1 cellular context compared by ENCODE assay signal in genomic region chr7:44581907-44582603, GRCh38.
A peak's percentile ranks its signal among the peaks of the same experiment; 100 is the strongest.
TF ChIP-seq lines count a peak whose summit lies in the region.

Gene TMED4, minus strand, starts transcription at chr7:44582231. Its CDS starts 25 bp downstream, at chr7:44582206.

TF ChIP-seq in GM12878, 131 proteins besides CTCF, POLR2A, EP300 and RAD21 (continued from another document):
- TF ChIP-seq CBFB (IDR thresholded peaks at IDR 0.05; ENCODE audit: low read depth) (peak; percentile 64; the same call in 1 of the 2 replicates), GATAD2B (conservative IDR thresholded peaks at IDR 0.05; ENCODE audit: low read depth) (peak; percentile 30; the same call in 1 of the 2 replicates), CHD2 (IDR thresholded peaks at IDR 0.05; ENCODE audit: borderline replicate concordance, low read depth, low read length) (peak; percentile 78; the same call in 1 of the 2 replicates), HDGF (IDR thresholded peaks at IDR 0.05) (peak; percentile 98), YY1 (IDR thresholded peaks at IDR 0.05; ENCODE audit: low read depth, low read length) (peak; percentile 90), DPF2 (IDR thresholded peaks at IDR 0.05) (peak; percentile 57; the same call in 1 of the 2 replicates), IKZF1 (conservative IDR thresholded peaks at IDR 0.05) (peak; percentile 99), NR2C1 (IDR thresholded peaks at IDR 0.05) (peak; percentile 52; the same call in 1 of the 2 replicates), PML (IDR thresholded peaks at IDR 0.05; ENCODE audit: low read length) (peak; percentile 90), EGR1 (IDR thresholded peaks at IDR 0.05; ENCODE audit: borderline replicate concordance in 1 of 2, low read depth in 2 of 2, low read length in 2 of 2) (peak in 1 of 2 experiments; percentile 80; a peak in 2 of 3 replicates), POU2F2 (IDR thresholded peaks at IDR 0.05; ENCODE audit: borderline replicate concordance, low read depth, low read length) (peak; percentile 43; the same call in 1 of the 3 replicates), SPI1 (IDR thresholded peaks at IDR 0.05; ENCODE audit: borderline replicate concordance, insufficient read depth, low read depth, low read length) (no peak), JUNB (IDR thresholded peaks at IDR 0.05) (no peak), SRF (IDR thresholded peaks at IDR 0.05; ENCODE audit: low read depth in 2 of 2, low read length in 2 of 2) (peak in 1 of 2 experiments; percentile 16; a peak in 1 of 4 replicates), POLR2AphosphoS5 (IDR thresholded peaks at IDR 0.05; ENCODE audit: low read length) (peak; percentile 92), RBBP5 (conservative IDR thresholded peaks at IDR 0.05) (no peak), BACH1 (IDR thresholded peaks at IDR 0.05; ENCODE audit: borderline replicate concordance) (peak; percentile 63; the same call in 1 of the 2 replicates), TAF1 (IDR thresholded peaks at IDR 0.05; ENCODE audit: borderline replicate concordance, low read depth, low read length) (peak; percentile 58; the same call in 1 of the 2 replicates), SP1 (IDR thresholded peaks at IDR 0.05; ENCODE audit: low read depth, low read length) (peak; percentile 51), RAD51 (IDR thresholded peaks at IDR 0.05) (no peak), CREB1 (IDR thresholded peaks at IDR 0.05; ENCODE audit: low read depth) (peak; percentile 53), NR2F1 (conservative IDR thresholded peaks at IDR 0.05) (peak; percentile 61; the same call in 1 of the 2 replicates), MYC (IDR thresholded peaks at IDR 0.05; ENCODE audit: insufficient read depth, insufficient read length, insufficient replicate concordance, low read length, severe bottlenecking) (peak; percentile 47), TCF12 (IDR thresholded peaks at IDR 0.05; ENCODE audit: low read depth, low read length) (no peak), BHLHE40 (IDR thresholded peaks at IDR 0.05; ENCODE audit: borderline replicate concordance in 1 of 2, low read depth in 2 of 2, low read length in 1 of 2) (peak; percentile 4 to 38; a peak in 1 of 4 replicates), RB1 (IDR thresholded peaks at IDR 0.05; ENCODE audit: borderline replicate concordance) (peak; percentile 46; the same call in 1 of the 2 replicates), LARP7 (IDR thresholded peaks at IDR 0.05) (peak; percentile 80), MXI1 (IDR thresholded peaks at IDR 0.05; ENCODE audit: low read depth, low read length) (peak; percentile 78), POLR2AphosphoS2 (IDR thresholded peaks at IDR 0.05; ENCODE audit: low read depth, low read length) (peak; percentile 83; the same call in 1 of the 2 replicates), NRF1 (conservative IDR thresholded peaks at IDR 0.05; ENCODE audit: low read depth, low read length) (peak; percentile 97), NKRF (conservative IDR thresholded peaks at IDR 0.05) (peak; percentile 88; the same call in 1 of the 2 replicates), ZNF687 (IDR thresholded peaks at IDR 0.05) (peak; percentile 60; the same call in 1 of the 2 replicates)
